Comparison of ENCODE assay signal across 8 cellular contexts in the genomic region with DNA sequence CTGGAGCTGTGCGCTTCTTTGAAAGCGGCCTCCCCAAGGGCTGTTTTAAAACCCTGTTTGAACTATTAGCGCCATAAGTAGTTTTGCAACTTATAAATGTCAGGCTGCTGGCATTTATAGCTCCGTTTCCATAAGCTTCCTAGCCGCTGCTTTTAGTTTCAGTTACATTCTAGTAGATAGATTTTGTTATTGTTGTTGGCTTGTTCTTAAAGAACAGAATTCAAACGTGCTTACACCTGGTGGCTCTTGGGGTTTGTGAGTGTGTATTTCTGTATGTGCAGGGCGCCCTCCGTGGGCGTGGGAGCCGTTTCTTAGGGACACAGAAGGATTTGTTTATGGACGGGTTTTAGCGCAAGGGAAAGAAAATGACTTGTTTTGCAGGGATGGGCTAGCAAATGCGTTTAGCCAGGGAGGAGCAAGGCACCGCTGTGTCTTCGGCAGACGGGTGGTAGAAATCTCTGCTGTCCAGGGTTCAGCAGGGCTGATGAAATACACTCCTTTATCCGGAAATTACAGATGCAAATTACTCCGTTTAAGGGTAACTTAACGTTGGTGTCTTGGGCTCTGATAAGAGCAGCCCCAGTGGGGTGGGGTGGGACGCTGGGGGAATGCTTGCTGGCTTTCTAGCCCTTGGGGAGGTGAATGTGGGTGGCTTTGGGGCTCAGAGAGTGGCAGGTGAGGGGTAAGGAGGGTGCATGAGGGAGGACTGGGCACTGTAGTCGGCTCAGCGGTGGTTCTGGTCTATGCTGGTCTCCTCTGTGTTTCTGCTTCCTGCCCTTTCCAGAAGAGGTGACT. TPM values are rescaled to one million over a fixed set of nuclear protein-coding genes. Genes with fewer than 3 reads are reported as not detected.
DNase-seq lines count a peak whose midpoint lies in the region; ATAC-seq, FAIRE-seq and TF ChIP-seq lines count a peak whose summit lies in the region.

No MANE protein-coding gene starts in this region.

- H2AFZ ChIP-seq in astrocyte (ENCODE audit: low read depth, low read length) = peak overlapping the region; percentile 28

- peaks cover 4% of the 10 kb centered on the region for H3K4me1 Mint-ChIP-seq in astrocyte (ENCODE audit: low read depth, unreplicated experiment)

- H3K27me3 ChIP-seq in HL-60 (ENCODE audit: insufficient read depth, poor library complexity, severe bottlenecking) (peaks cover 54% of the 10 kb centered on the region), astrocyte (ENCODE audit: insufficient read depth, low read length) (peaks cover 32% of the 10 kb centered on the region), layer of hippocampus (ENCODE audit: control insufficient read depth, insufficient read depth, low read length) (peaks cover 6% of the 10 kb centered on the region), testis (no peaks in the 10 kb centered on the region)

- TF ChIP-seq POLR2A in testis (IDR thresholded peaks at IDR 0.05) = no peak

- no peak for FAIRE-seq in astrocyte (lab: Jason Lieb, UNC)

- peak overlapping the region; percentile 89 for H3K4me2 ChIP-seq in astrocyte (ENCODE audit: low read length)

- H3K4me3 ChIP-seq in HL-60 (replicated peaks; ENCODE audit: insufficient read depth, low read length) (peak overlapping the region; percentile 26), astrocyte (ENCODE audit: insufficient read depth, low read depth, low read length) (peak overlapping the region; percentile 57), testis (peak overlapping the region; percentile 24 to 38)

- H3K4me1 ChIP-seq in astrocyte (ENCODE audit: insufficient read depth, low read length) (peaks cover 8% of the 10 kb centered on the region), testis (no peaks in the 10 kb centered on the region)

- H3K9me3 Mint-ChIP-seq in astrocyte (ENCODE audit: unreplicated experiment) = peaks cover 8% of the 10 kb centered on the region

- 4 to 5% methylated on average over 22 of the region's 22 CpGs for WGBS in testis, 2 donors

- H3K27me3 Mint-ChIP-seq in astrocyte (ENCODE audit: low read depth, unreplicated experiment) = peaks cover 76% of the 10 kb centered on the region

- peaks cover 2% of the 10 kb centered on the region for H3K36me3 Mint-ChIP-seq in astrocyte (ENCODE audit: low read depth, unreplicated experiment)

- no peak for ATAC-seq in HG03521 (IDR thresholded peaks at IDR 0.05; ENCODE audit: unreplicated experiment)

- no peak overlapping the region for H3K27ac ChIP-seq in HL-60 (replicated peaks)
- no peak overlapping the region for H3K27ac ChIP-seq in astrocyte (ENCODE audit: low read depth, low read length)
- H3K27ac ChIP-seq in layer of hippocampus (ENCODE audit: low read depth, low read length) = peak overlapping the region; percentile 35
- H3K27ac ChIP-seq in testis = no peak overlapping the region

- H3K36me3 ChIP-seq in astrocyte (ENCODE audit: insufficient read depth, low read length) (no peaks in the 10 kb centered on the region), testis (ENCODE audit: low read depth, missing control alignments) (no peaks in the 10 kb centered on the region)

- peak; percentile 16 to 54 for DNase-seq in NCI-H2081 (lab: John Stamatoyannopoulos, UW)
- DNase-seq in NCI-H2081 treated with DMSO at 0.1 percent for 48 hours (lab: John Stamatoyannopoulos, UW) = no peak
- DNase-seq in HL-60 (ENCODE audit: low read depth in 1 of 2, low spot score in 1 of 2) = no peak
- DNase-seq in astrocyte (ENCODE audit: low read depth) = no peak
- DNase-seq in testis = no peak
- no peak for DNase-seq in NCI-H2029 (lab: John Stamatoyannopoulos, UW)

- no peak overlapping the region for H3K9ac ChIP-seq in astrocyte (ENCODE audit: low read length)

- no peaks in the 10 kb centered on the region for H4K20me1 ChIP-seq in astrocyte (ENCODE audit: insufficient read depth, low read length)

- no peaks in the 10 kb centered on the region for H3K79me2 ChIP-seq in astrocyte (ENCODE audit: insufficient read depth, low read length)

- intact Hi-C loops in testis (cut with DNase I; ENCODE audit: low total_unique reads) = no loop called here

- no peak for TF ChIP-seq CTCF in HL-60 (IDR thresholded peaks at IDR 0.05; ENCODE audit: insufficient read depth, low read length)
- TF ChIP-seq CTCF in astrocyte (IDR thresholded peaks at IDR 0.05; ENCODE audit: insufficient read depth, low read depth, low read length) = no peak
- no peak for TF ChIP-seq CTCF in testis (IDR thresholded peaks at IDR 0.05)

- no peak overlapping the region for H3K27ac Mint-ChIP-seq in astrocyte (ENCODE audit: unreplicated experiment)

- H3K9me3 ChIP-seq in astrocyte (ENCODE audit: insufficient read depth, low read depth, low read length) = no peaks in the 10 kb centered on the region
- H3K9me3 ChIP-seq in testis = no peaks in the 10 kb centered on the region

- H3K4me3 Mint-ChIP-seq in astrocyte (ENCODE audit: unreplicated experiment) = peak overlapping the region; percentile 77

RNA-seq across cellular contexts. Expression of gene SV2B, which starts 0.7 kb away (rescaled TPM):
- not detected in 2 replicates for total RNA-seq in astrocyte
- total RNA-seq in testis = 1 to 10 TPM; 1.6 to 1.7 TPM
- polyA plus RNA-seq in testis (ENCODE audit: insufficient read depth, low read depth, low replicate concordance) = 1.7 TPM

Comparison
In these comparisons a context has a peak if more than half of its experiments do, and no peak if none do; other contexts are left out.
1. DNase-seq: peak in NCI-H2081 (2 of 2); none in NCI-H2081 treated with DMSO at 0.1 percent for 48 hours (single experiment), HL-60 (0 of 2), astrocyte (single experiment), testis (single experiment) and NCI-H2029 (single experiment).
2. Peak in every context shown above with its lines, with median percentiles within 50 percentile points of each other: H3K4me3 ChIP-seq.